In genomic region chr20:37983286-37983685, GRCh38 we compare ENCODE assay signal across 13 cellular contexts.
"Had no signal": no experiment of that assay in that cellular context is flagged by ENCODE, and none has a peak within 500 bp of the region (broad histone marks: within the 10 kb centered on the region; RNA-seq: fewer than 3 reads in every experiment).

No MANE protein-coding gene starts in this region.

- H3K27me3 Mint-ChIP-seq: dendritic cell treated with granulocyte-macrophage colony-stimulating factor and Interleukin-4, amounts not matched to agents 40 ng/mL and 50 ng/mL, for 4 days; effector memory CD8-positive, alpha-beta T cell; type B pancreatic cell had no signal

- H3K4me3 ChIP-seq: esophagus muscularis mucosa, gastrocnemius medialis, heart right ventricle, smooth muscle cell had no signal

- ATAC-seq: effector memory CD8-positive, alpha-beta T cell; gastrocnemius medialis; natural killer cell had no signal

- H3K4me3 Mint-ChIP-seq: dendritic cell treated with granulocyte-macrophage colony-stimulating factor and Interleukin-4, amounts not matched to agents 40 ng/mL and 50 ng/mL, for 4 days; effector memory CD8-positive, alpha-beta T cell; mesothelial cell of epicardium; natural killer cell; type B pancreatic cell had no signal

- H3K27ac ChIP-seq: epithelial cell of prostate, esophagus muscularis mucosa, neutrophil had no signal

- H3K4me1 Mint-ChIP-seq: natural killer cell had no signal

- H3K9me3 ChIP-seq: esophagus muscularis mucosa, gastrocnemius medialis, heart right ventricle, neutrophil had no signal

- H3K27me3 ChIP-seq: esophagus muscularis mucosa, gastrocnemius medialis, heart right ventricle, neutrophil had no signal

- DNase-seq: effector memory CD8-positive, alpha-beta T cell; natural killer cell; stimulated activated CD4-positive, alpha-beta T cell treated with anti-CD3 and anti-CD28 coated beads, Interleukin-2, amount 100 ng/mL, for 48 hours; stimulated activated naive CD4-positive, alpha-beta T cell treated with Interleukin-2 at 50 U/mL for 16 hours had no signal

- H3K9me3 Mint-ChIP-seq: dendritic cell treated with granulocyte-macrophage colony-stimulating factor and Interleukin-4, amounts not matched to agents 40 ng/mL and 50 ng/mL, for 4 days; effector memory CD8-positive, alpha-beta T cell; mesothelial cell of epicardium; natural killer cell; type B pancreatic cell had no signal

- H3K27ac Mint-ChIP-seq: dendritic cell treated with granulocyte-macrophage colony-stimulating factor and Interleukin-4, amounts not matched to agents 40 ng/mL and 50 ng/mL, for 4 days; mesothelial cell of epicardium; natural killer cell; type B pancreatic cell had no signal
